ENCODE assay signal across 8 cellular contexts in genomic region chr1:17438176-17438976, GRCh38. TPM values are rescaled to one million over a fixed set of nuclear protein-coding genes. Genes with fewer than 3 reads are reported as not detected.
A peak's percentile ranks its signal among the peaks of the same experiment; 100 is the strongest.
DNase-seq lines count a peak whose midpoint lies in the region; ATAC-seq and TF ChIP-seq lines count a peak whose summit lies in the region.

No MANE protein-coding gene starts in this region.

- H2AFZ ChIP-seq in SU-DHL-6 (ENCODE audit: low read depth, low read length, severe bottlenecking), result peak overlapping the region; percentile 63

- peaks cover 52% of the 10 kb centered on the region for H3K79me2 ChIP-seq in SU-DHL-6 (ENCODE audit: insufficient read depth, low read length)

- DNase-seq in C1 segment of cervical spinal cord (lab: John Stamatoyannopoulos, UW), result peak in 10 of 14 donors; percentile 21 to 76 (median 27)
- DNase-seq in activated naive CD8-positive, alpha-beta T cell treated with anti-CD3 and anti-CD28 coated beads, Interleukin-2, amount 50 U/mL, for 16 hours (ENCODE audit: low read depth, low spot score), result peak; percentile 50
- DNase-seq in heart right ventricle, result peak; percentile 67 to 73
- peak; percentile 52 to 93 (median 57) for DNase-seq in posterior cingulate gyrus

- peak overlapping the region; percentile 97 for H3K9ac ChIP-seq in SU-DHL-6 (ENCODE audit: low read length)

- TF ChIP-seq RAD21 in Ishikawa (IDR thresholded peaks at IDR 0.05; ENCODE audit: low read depth), result no peak

- intact Hi-C loops in heart right ventricle (cut with DNase I), result loop anchor here in 1 of 10 donors (10.0 kb wide), 1 partner anchor 196 kb away; no protein-coding TSS in a partner anchor
- intact Hi-C loops in posterior cingulate gyrus (cut with DNase I), result loop anchor here (5.0 kb wide), 1 partner anchor 381 kb away; no protein-coding TSS in a partner anchor

- H3K36me3 ChIP-seq in SU-DHL-6 (ENCODE audit: low read length), result peaks cover 6% of the 10 kb centered on the region; the same call in 1 of the 2 replicates
- H3K36me3 ChIP-seq in heart right ventricle, result peaks cover 0 to 21% (median 0%) of the 10 kb centered on the region in 9 donors
- H3K36me3 ChIP-seq in urinary bladder (ENCODE audit: insufficient read depth), result no peaks in the 10 kb centered on the region

- peak overlapping the region; percentile 90 for H3K27ac ChIP-seq in SU-DHL-6 (ENCODE audit: low read depth, low read length)
- H3K27ac ChIP-seq in heart right ventricle, result peak overlapping the region; percentile 65 to 94 (median 82)
- peak overlapping the region; percentile 78 for H3K27ac ChIP-seq in urinary bladder (ENCODE audit: low read depth)

- H3K4me3 ChIP-seq in SU-DHL-6 (ENCODE audit: insufficient read depth, low read length, poor library complexity, severe bottlenecking), result peak overlapping the region; percentile 100
- peak overlapping the region; percentile 51 to 92 (median 79) for H3K4me3 ChIP-seq in heart right ventricle
- H3K4me3 ChIP-seq in urinary bladder (ENCODE audit: low read depth, low read length), result peak overlapping the region; percentile 95

- H3F3A ChIP-seq in SU-DHL-6 (ENCODE audit: insufficient read depth), result peaks cover 7% of the 10 kb centered on the region; the same call in 1 of the 2 replicates

- TF ChIP-seq EP300 in Ishikawa (IDR thresholded peaks at IDR 0.05; ENCODE audit: borderline replicate concordance), result peak; percentile 11; the same call in 1 of the 2 replicates

- peak; percentile 47 for ATAC-seq in GM19438 (IDR thresholded peaks at IDR 0.05; ENCODE audit: low read depth, unreplicated experiment)
- peak; percentile 35 to 77 (median 55) for ATAC-seq in heart right ventricle

- H4K20me1 ChIP-seq in SU-DHL-6 (ENCODE audit: low read depth, low read length), result peaks cover 20% of the 10 kb centered on the region

- H3K9me2 ChIP-seq in SU-DHL-6 (replicated peaks; ENCODE audit: insufficient read depth, low read length), result no peaks in the 10 kb centered on the region

- WGBS in heart right ventricle, 2 donors, result 0% methylated on average over 54 to 79 of the region's 81 CpGs
- under 1% methylated on average over 81 of the region's 81 CpGs for WGBS in urinary bladder

- H3K9me3 ChIP-seq in SU-DHL-6 (ENCODE audit: insufficient read depth, low read length) (no peaks in the 10 kb centered on the region), heart right ventricle (no peaks in the 10 kb centered on the region)

- TF ChIP-seq CTCF in SU-DHL-6 (IDR thresholded peaks at IDR 0.05; ENCODE audit: insufficient read depth, low read length, poor library complexity, severe bottlenecking), result no peak
- TF ChIP-seq CTCF in heart right ventricle (IDR thresholded peaks at IDR 0.05), result no peak

- H3K4me2 ChIP-seq in SU-DHL-6 (ENCODE audit: low read depth, low read length, poor library complexity, severe bottlenecking), result peak overlapping the region; percentile 84

- H3K27me3 ChIP-seq in SU-DHL-6 (ENCODE audit: low read length), result no peaks in the 10 kb centered on the region
- no peaks in the 10 kb centered on the region for H3K27me3 ChIP-seq in heart right ventricle

- H3K4me1 ChIP-seq in heart right ventricle (peaks cover 0 to 35% (median 21%) of the 10 kb centered on the region in 9 donors), urinary bladder (ENCODE audit: insufficient read depth) (no peaks in the 10 kb centered on the region)

TF ChIP-seq in Ishikawa, 13 proteins besides CTCF, POLR2A, EP300 and RAD21:
- TF ChIP-seq TAF1 (IDR thresholded peaks at IDR 0.05; ENCODE audit: low read depth) (peak; percentile 60), YY1 (IDR thresholded peaks at IDR 0.05; ENCODE audit: low read depth) (peak; percentile 71), ZBTB7A (IDR thresholded peaks at IDR 0.05; ENCODE audit: low read depth) (peak; percentile 66; the same call in 1 of the 2 replicates), REST (IDR thresholded peaks at IDR 0.05; ENCODE audit: low read depth) (no peak)

RNA-seq across cellular contexts. Expression of gene RCC2, which starts 1.1 kb away (rescaled TPM):
- 10 to 100 TPM in 7 of 10 donors, 1 to 10 TPM in 3; 9.0 to 25.3 (median 11.4) TPM for total RNA-seq in heart right ventricle
- polyA plus RNA-seq in heart right ventricle, result 10 to 100 TPM in 1 of 2 donors, 1 to 10 TPM in 1; 9.4 to 12.5 TPM
- 36.9 TPM for total RNA-seq in urinary bladder
- 24.0 TPM for polyA plus RNA-seq in urinary bladder

Comparison
In these comparisons a context has a peak if more than half of its experiments do, and no peak if none do; other contexts are left out.
1. Peak in every context shown above with its lines: DNase-seq, ATAC-seq, H3K4me3 ChIP-seq and H3K27ac ChIP-seq.